Comparison of ENCODE assay signal across 12 cellular contexts in genomic region chr3:196726788-196727675, GRCh38. TPM values are rescaled to one million over a fixed set of nuclear protein-coding genes. Genes with fewer than 3 reads are reported as not detected.
DNase-seq lines count a peak whose midpoint lies in the region; ATAC-seq and TF ChIP-seq lines count a peak whose summit lies in the region.
"Had no signal": no experiment of that assay in that cellular context is flagged by ENCODE, and none has a peak within 500 bp of the region (broad histone marks: within the 10 kb centered on the region; RNA-seq: fewer than 3 reads in every experiment).

No MANE protein-coding gene starts in this region.

- no peaks in the 10 kb centered on the region for H3K9me3 ChIP-seq in HCT116 (ENCODE audit: control insufficient read depth in 1 of 2, insufficient read depth in 1 of 2, low read depth in 1 of 2, low read length in 2 of 2)
- no peaks in the 10 kb centered on the region for H3K9me3 ChIP-seq in A673 (ENCODE audit: low read depth, low read length, poor library complexity, severe bottlenecking)

- H3K27me3 ChIP-seq in HCT116 (ENCODE audit: insufficient read depth, low read length): no peaks in the 10 kb centered on the region
- H3K27me3 ChIP-seq in A673 (replicated peaks; ENCODE audit: insufficient read depth, low read depth, low read length, poor library complexity): no peaks in the 10 kb centered on the region

- intact Hi-C loops in HCT116 (cut with micrococcal nuclease) (no loop called here), A673 (cut with micrococcal nuclease; ENCODE audit: unreplicated experiment) (no loop called here)

- H3K27me3 Mint-ChIP-seq in activated T-cell treated with anti-CD3 and anti-CD28 coated beads, Interleukin-2, amount 50 U/mL, for 72 hours (ENCODE audit: low read depth): no peaks in the 10 kb centered on the region
- H3K27me3 Mint-ChIP-seq: naive B cell had no signal

- no peaks in the 10 kb centered on the region for H3K9me3 Mint-ChIP-seq in activated T-cell treated with anti-CD3 and anti-CD28 coated beads, Interleukin-2, amount 50 U/mL, for 72 hours
- H3K9me3 Mint-ChIP-seq: naive B cell had no signal

- no peak overlapping the region for H3K9ac ChIP-seq in HCT116 (ENCODE audit: low read length)

- POLR2A ChIA-PET in HCT116 (lab: Charles Lee) (no interaction called here), A673 (lab: Charles Lee; ENCODE audit: low non-redundant PET) (no interaction called here)

- H2AFZ ChIP-seq in HCT116 (ENCODE audit: low read depth, low read length, poor library complexity, severe bottlenecking): no peak overlapping the region

- H3K27ac ChIP-seq in HCT116 (ENCODE audit: low read depth, low read length) (no peak overlapping the region), A673 (ENCODE audit: low read depth, low read length, poor library complexity, severe bottlenecking) (no peak overlapping the region)

- no peak for TF ChIP-seq CTCF in HCT116 (IDR thresholded peaks at IDR 0.05 in 2 of 3, conservative IDR thresholded peaks at IDR 0.05 in 1 of 3; ENCODE audit: borderline replicate concordance in 1 of 3, insufficient read depth in 1 of 3, low read depth in 2 of 3, low read length in 2 of 3)
- no peak for TF ChIP-seq CTCF in fibroblast of pulmonary artery (IDR thresholded peaks at IDR 0.05; ENCODE audit: low read length, missing control alignments)
- no peak for TF ChIP-seq CTCF in A673 (conservative IDR thresholded peaks at IDR 0.05; ENCODE audit: low read depth, low read length)

- H3K79me2 ChIP-seq in HCT116 (ENCODE audit: insufficient read depth, low read length): no peaks in the 10 kb centered on the region

- TF ChIP-seq POLR2A in HCT116 (IDR thresholded peaks at IDR 0.05; ENCODE audit: borderline replicate concordance, extremely low read depth, insufficient read depth, insufficient read length): no peak

- in situ Hi-C loops in ACHN (cut with HindIII; ENCODE audit: low pct_ligation_motif_present, low pct_unique_long_range_greater_than_20kb, low sequenced_read_pairs): no loop called here

- BruUV-seq in HCT116 (replicated peaks; lab: Mats Ljungman, UMichigan) (no TSS peak), A673 (replicated peaks; lab: Mats Ljungman, UMichigan) (no TSS peak)

- H3K4me3 ChIP-seq in HCT116 (replicated peaks in 1 of 2; ENCODE audit: low read depth in 1 of 2, low read length in 2 of 2) (no peak overlapping the region), fibroblast of pulmonary artery (replicated peaks; ENCODE audit: low read depth, low read length) (no peak overlapping the region), A673 (ENCODE audit: low read depth, low read length, poor library complexity, severe bottlenecking) (no peak overlapping the region)

- peak overlapping the region in 1 of 2 donors; percentile 48 for H3K4me3 Mint-ChIP-seq in activated T-cell treated with anti-CD3 and anti-CD28 coated beads, Interleukin-2, amount 50 U/mL, for 72 hours
- H3K4me3 Mint-ChIP-seq: naive B cell had no signal

- H3K4me2 ChIP-seq in HCT116 (ENCODE audit: low read length): peak overlapping the region; percentile 30; the same call in 1 of the 2 replicates

- H3K4me1 Mint-ChIP-seq in activated T-cell treated with anti-CD3 and anti-CD28 coated beads, Interleukin-2, amount 50 U/mL, for 72 hours (ENCODE audit: low read depth): peaks cover 31% of the 10 kb centered on the region
- H3K4me1 Mint-ChIP-seq: naive B cell had no signal

- ATAC-seq in HCT116 (peak; percentile 58), GM18519 (IDR thresholded peaks at IDR 0.05; ENCODE audit: low FRiP score, unreplicated experiment) (no peak)
- ATAC-seq in activated T-cell treated with anti-CD3 and anti-CD28 coated beads, Interleukin-2, amount 50 U/mL, for 72 hours (replicated peaks in 1 of 2): peak; percentile 89 to 100

- peak overlapping the region; percentile 94 for H3K27ac Mint-ChIP-seq in activated T-cell treated with anti-CD3 and anti-CD28 coated beads, Interleukin-2, amount 50 U/mL, for 72 hours

- peak; percentile 9 for DNase-seq in ACHN
- no peak for DNase-seq in HCT116 (ENCODE audit: low read depth, low spot score)
- peak; percentile 22 to 31 for DNase-seq in activated T-cell treated with anti-CD3 and anti-CD28 coated beads, Interleukin-2, amount 50 U/mL, for 72 hours
- DNase-seq in fibroblast of pulmonary artery (ENCODE audit: low read depth): peak; percentile 25
- DNase-seq in A673 (ENCODE audit: low spot score): no peak
- DNase-seq in NOMO-1 treated with dmso at 0.1 percent for 144 hours (lab: John Stamatoyannopoulos, UW; ENCODE audit: unreplicated experiment): no peak
- no peak for DNase-seq in dedifferentiated amniotic fluid mesenchymal stem cell (ENCODE audit: extremely low spot score)
- DNase-seq: naive B cell; NCI-H187 treated with DMSO at 0.1 percent for 48 hours; stimulated activated CD4-positive, alpha-beta T cell treated with anti-CD3 and anti-CD28 coated beads, Interleukin-1b, Interleukin-23, amount 100 ng/mL, for 48 hours; trophoblast cell had no signal

- H3K36me3 ChIP-seq in HCT116 (ENCODE audit: control insufficient read depth in 1 of 2, insufficient read depth in 2 of 2, low read length in 2 of 2) (0 out of 4 replicates have a peak, but pooled peaks cover 2 to 7% of the 10 kb centered on the region in 2 experiments), A673 (ENCODE audit: insufficient read depth, low read length, poor library complexity, severe bottlenecking) (peaks cover 28% of the 10 kb centered on the region)

- RAD21 ChIA-PET in HCT116 (lab: Charles Lee; ENCODE audit: low non-redundant PET in 1 of 2, low total read pairs in 2 of 2, uncharacterized antibody in 2 of 2, unreplicated experiment in 2 of 2): no interaction called here

- CTCF ChIA-PET in HCT116 (lab: Charles Lee): no interaction called here
- CTCF ChIA-PET in A673 (lab: Charles Lee): no interaction called here

- no peaks in the 10 kb centered on the region for H4K20me1 ChIP-seq in HCT116 (ENCODE audit: insufficient read depth)

- peaks cover 3 to 29% of the 10 kb centered on the region in 2 donors for H3K36me3 Mint-ChIP-seq in activated T-cell treated with anti-CD3 and anti-CD28 coated beads, Interleukin-2, amount 50 U/mL, for 72 hours (ENCODE audit: insufficient read depth in 2 of 2)

- TF ChIP-seq RAD21 in HCT116 (IDR thresholded peaks at IDR 0.05; ENCODE audit: low read depth): no peak

- no peaks in the 10 kb centered on the region for H3K9me2 ChIP-seq in HCT116 (ENCODE audit: insufficient read depth)

- peaks cover 3 to 19% of the 10 kb centered on the region in 2 experiments for H3K4me1 ChIP-seq in HCT116 (ENCODE audit: control insufficient read depth in 1 of 2, insufficient read depth in 2 of 2, low read length in 2 of 2)
- H3K4me1 ChIP-seq in A673 (ENCODE audit: insufficient read depth, low read length, poor library complexity, severe bottlenecking): no peaks in the 10 kb centered on the region

TF ChIP-seq in HCT116, 20 proteins besides CTCF, POLR2A, EP300 and RAD21 (continues in another document):
- TF ChIP-seq EGR1 (IDR thresholded peaks at IDR 0.05; ENCODE audit: low read depth): no peak
- no peak for TF ChIP-seq REST (IDR thresholded peaks at IDR 0.05; ENCODE audit: low read depth)
- peak; percentile 26; the same call in 1 of the 2 replicates for TF ChIP-seq FOSL1 (IDR thresholded peaks at IDR 0.05; ENCODE audit: low read depth)
- no peak for TF ChIP-seq ATF3 (IDR thresholded peaks at IDR 0.05)
- TF ChIP-seq MAX (IDR thresholded peaks at IDR 0.05): no peak
- no peak for TF ChIP-seq EZH2 (IDR thresholded peaks at IDR 0.05)
- no peak for TF ChIP-seq CEBPB (IDR thresholded peaks at IDR 0.05; ENCODE audit: low read depth)
- TF ChIP-seq EZH2phosphoT487 (IDR thresholded peaks at IDR 0.05; ENCODE audit: borderline replicate concordance): no peak

RNA-seq across cellular contexts. Expression of gene PAK2, which starts 12.6 kb away (rescaled TPM):
- total RNA-seq in HCT116 (2021; ENCODE audit: unreplicated experiment): 69.6 TPM
- 42.8 and 44.1 TPM in 2 replicates for polyA plus RNA-seq in HCT116 (2012)
- 100 to 1,000 TPM in 1 of 2 donors, 10 to 100 TPM in 1; 99.9 to 109 TPM for total RNA-seq in activated T-cell treated with anti-CD3 and anti-CD28 coated beads, Interleukin-2, amount 50 U/mL, for 72 hours
- 93.2 and 102 TPM in 2 replicates for total RNA-seq in A673 (2021)

RNA-seq across cellular contexts. Expression of gene PIGX, which starts 14.9 kb away (rescaled TPM):
- 27.2 TPM for total RNA-seq in HCT116 (2021; ENCODE audit: unreplicated experiment)
- 5.9 and 9.4 TPM in 2 replicates for polyA plus RNA-seq in HCT116 (2012)
- 10 to 100 TPM; 72.7 to 81.6 TPM for total RNA-seq in activated T-cell treated with anti-CD3 and anti-CD28 coated beads, Interleukin-2, amount 50 U/mL, for 72 hours
- total RNA-seq in A673 (2021): 59.0 and 59.1 TPM in 2 replicates

RNA-seq across cellular contexts. Expression of gene CEP19, which starts 15.0 kb away (rescaled TPM):
- total RNA-seq in HCT116 (2021; ENCODE audit: unreplicated experiment) (2.7 TPM), A673 (2021) (6.0 TPM in 2 replicates)
- 0.75 and 1.1 TPM in 2 replicates for polyA plus RNA-seq in HCT116 (2012)
- 1 to 10 TPM; 5.3 to 5.9 TPM for total RNA-seq in activated T-cell treated with anti-CD3 and anti-CD28 coated beads, Interleukin-2, amount 50 U/mL, for 72 hours

Comparison
In these comparisons a context has a peak if more than half of its experiments do, and no peak if none do; other contexts are left out.
1. DNase-seq: peak in ACHN (single experiment), activated T-cell treated with anti-CD3 and anti-CD28 coated beads, Interleukin-2, amount 50 U/mL, for 72 hours (2 of 2) and fibroblast of pulmonary artery (single experiment); none in HCT116 (single experiment), A673 (single experiment), NOMO-1 treated with dmso at 0.1 percent for 144 hours (single experiment) and dedifferentiated amniotic fluid mesenchymal stem cell (single experiment).